Comparison of ENCODE assay signal across 29 cellular contexts in the genomic region with DNA sequence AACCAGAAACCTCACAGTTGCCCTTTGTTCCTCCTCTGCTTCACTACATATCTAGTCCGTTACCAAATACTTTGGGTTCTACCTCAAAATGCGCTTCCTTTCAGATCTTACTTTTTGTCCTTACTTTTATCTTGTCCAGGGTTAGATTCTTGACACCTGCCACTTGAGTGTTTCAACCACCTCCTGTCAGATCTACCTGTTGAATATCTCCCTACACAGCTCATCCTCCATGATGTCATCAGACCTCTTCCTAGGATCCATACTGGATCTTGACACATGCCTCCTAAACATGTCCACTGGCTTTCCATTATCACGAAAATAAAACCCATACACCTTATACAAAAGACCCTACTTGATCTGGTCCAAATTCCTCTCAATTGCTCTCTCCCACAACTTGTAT.
"Had no signal": no experiment of that assay in that cellular context is flagged by ENCODE, and none has a peak within 500 bp of the region (broad histone marks: within the 10 kb centered on the region; RNA-seq: fewer than 3 reads in every experiment).

No MANE protein-coding gene starts in this region.

- H3K27me3 ChIP-seq: colonic mucosa, dorsolateral prefrontal cortex, esophagus squamous epithelium, foreskin keratinocyte, hepatocyte had no signal

- H3K9me3 ChIP-seq: colonic mucosa, esophagus squamous epithelium, gastrocnemius medialis, gastroesophageal sphincter, heart left ventricle, heart right ventricle had no signal

- H3K4me3 Mint-ChIP-seq: dendritic cell treated with granulocyte-macrophage colony-stimulating factor and Interleukin-4, amounts not matched to agents 40 ng/mL and 50 ng/mL, for 4 days; effector memory CD8-positive, alpha-beta T cell; endodermal cell had no signal

- H3K4me2 ChIP-seq: hepatocyte had no signal

- H3K9me3 Mint-ChIP-seq: dendritic cell treated with granulocyte-macrophage colony-stimulating factor and Interleukin-4, amounts not matched to agents 40 ng/mL and 50 ng/mL, for 4 days; effector memory CD8-positive, alpha-beta T cell; endodermal cell had no signal

- H3K4me3 ChIP-seq: colonic mucosa, coronary artery, dorsolateral prefrontal cortex, esophagus squamous epithelium, gastrocnemius medialis, gastroesophageal sphincter, heart left ventricle, heart right ventricle, hepatocyte had no signal

- H3K36me3 ChIP-seq: colonic mucosa, esophagus squamous epithelium, gastrocnemius medialis, gastroesophageal sphincter, heart left ventricle, heart right ventricle had no signal

- H3K27ac ChIP-seq: colonic mucosa, coronary artery, dorsolateral prefrontal cortex, epithelial cell of prostate, esophagus squamous epithelium, foreskin keratinocyte, gastrocnemius medialis, gastroesophageal sphincter, heart left ventricle, heart right ventricle, hepatocyte had no signal

- H3K4me1 Mint-ChIP-seq: endodermal cell had no signal

- H3K79me2 ChIP-seq: hepatocyte had no signal

- H3K4me1 ChIP-seq: colonic mucosa, esophagus squamous epithelium, gastrocnemius medialis, gastroesophageal sphincter, heart left ventricle, heart right ventricle had no signal

- H3K27ac Mint-ChIP-seq: dendritic cell treated with granulocyte-macrophage colony-stimulating factor and Interleukin-4, amounts not matched to agents 40 ng/mL and 50 ng/mL, for 4 days; effector memory CD8-positive, alpha-beta T cell; endodermal cell had no signal

- ATAC-seq: effector memory CD8-positive, alpha-beta T cell; esophagus mucosa; foreskin keratinocyte; gastrocnemius medialis; gastroesophageal sphincter; heart left ventricle; heart right ventricle had no signal

- DNase-seq: colonic mucosa; cortex of kidney; dermis blood vessel endothelial cell; dorsolateral prefrontal cortex; effector CD4-positive, alpha-beta T cell; effector CD8-positive, alpha-beta T cell; effector memory CD4-positive, alpha-beta T cell; effector memory CD8-positive, alpha-beta T cell; endodermal cell; erythroblast; esophagus squamous epithelium; foreskin fibroblast; foreskin keratinocyte; foreskin melanocyte; gastrocnemius medialis; glutamatergic neuron; head of caudate nucleus; heart left ventricle; heart right ventricle had no signal

- FAIRE-seq: colon, endometrium, endothelial cell of umbilical vein, frontal cortex had no signal

- H2AFZ ChIP-seq: hepatocyte had no signal
